Comparison of ENCODE assay signal across 12 cellular contexts in genomic region chr12:503111-503761, GRCh38. TPM values are rescaled to one million over a fixed set of nuclear protein-coding genes. Genes with fewer than 3 reads are reported as not detected.
DNase-seq lines count a peak whose midpoint lies in the region; ATAC-seq and TF ChIP-seq lines count a peak whose summit lies in the region.
"Had no signal": no experiment of that assay in that cellular context is flagged by ENCODE, and none has a peak within 500 bp of the region (broad histone marks: within the 10 kb centered on the region; RNA-seq: fewer than 3 reads in every experiment).

No MANE protein-coding gene starts in this region.

- H3K4me1 ChIP-seq in smooth muscle cell (ENCODE audit: low read depth), result peaks cover 11% of the 10 kb centered on the region

- intact Hi-C loops in activated T-helper 2 cell treated with anti-CD3 and anti-CD28 coated beads, Interferon-gamma antibody, Interleukin-2, Interleukin-4, amounts not matched to agents 10 μg/mL and 5 μg/mL and 100 μg/mL, durations not matched to agents 14 hours and 24 hours and 36 hours (cut with micrococcal nuclease), result no loop called here

- CTCF ChIA-PET in activated CD4-positive, alpha-beta memory T cell treated with anti-CD3 and anti-CD28 coated beads, Interleukin-2, amount 10 ng/mL, durations not matched to agents 7 days and 5 days (lab: Charles Lee), result interaction anchor here (1.4 kb wide), 1 partner anchor 53 kb away, joined by 3 read pairs; no protein-coding TSS in a partner anchor

- no peaks in the 10 kb centered on the region for H3F3A ChIP-seq in smooth muscle cell (ENCODE audit: low read depth)

- H2AFZ ChIP-seq in smooth muscle cell (ENCODE audit: low read depth), result no peak overlapping the region

- H3K36me3 Mint-ChIP-seq in brain, result no peaks in the 10 kb centered on the region
- no peaks in the 10 kb centered on the region for H3K36me3 Mint-ChIP-seq in activated T-helper 2 cell treated with anti-CD3 and anti-CD28 coated beads, Interferon-gamma antibody, Interleukin-2, Interleukin-4, amounts not matched to agents 10 μg/mL and 5 μg/mL and 100 μg/mL, durations not matched to agents 14 hours and 24 hours and 36 hours (ENCODE audit: low read depth)
- H3K36me3 Mint-ChIP-seq in activated CD4-positive, alpha-beta memory T cell treated with anti-CD3 and anti-CD28 coated beads, Interleukin-2, amount 10 ng/mL, durations not matched to agents 7 days and 5 days (ENCODE audit: low read depth), result no peaks in the 10 kb centered on the region
- H3K36me3 Mint-ChIP-seq: natural killer cell treated with Interleukin-12 subunit alpha and Interleukin-12 subunit beta and Interleukin-15 and Interleukin-18, amount 100 ng/mL, for 72 hours had no signal

- H3K79me2 ChIP-seq in smooth muscle cell (ENCODE audit: low read depth), result no peaks in the 10 kb centered on the region

- H3K36me3 ChIP-seq in smooth muscle cell (ENCODE audit: low read depth), result no peaks in the 10 kb centered on the region

- peak overlapping the region; percentile 28 for H3K4me2 ChIP-seq in smooth muscle cell

- POLR2A ChIA-PET in activated CD4-positive, alpha-beta memory T cell treated with anti-CD3 and anti-CD28 coated beads, Interleukin-2, amount 10 ng/mL, durations not matched to agents 7 days and 5 days (lab: Charles Lee), result no interaction called here

- H3K9ac ChIP-seq in smooth muscle cell (ENCODE audit: low read depth), result no peak overlapping the region

- H3K4me1 Mint-ChIP-seq in brain, result peaks cover 24% of the 10 kb centered on the region
- peaks cover 2% of the 10 kb centered on the region for H3K4me1 Mint-ChIP-seq in activated T-helper 2 cell treated with anti-CD3 and anti-CD28 coated beads, Interferon-gamma antibody, Interleukin-2, Interleukin-4, amounts not matched to agents 10 μg/mL and 5 μg/mL and 100 μg/mL, durations not matched to agents 14 hours and 24 hours and 36 hours (ENCODE audit: low read depth)
- peaks cover 17% of the 10 kb centered on the region for H3K4me1 Mint-ChIP-seq in activated CD4-positive, alpha-beta memory T cell treated with anti-CD3 and anti-CD28 coated beads, Interleukin-2, amount 10 ng/mL, durations not matched to agents 7 days and 5 days

- 29% methylated on average over 7 of the region's 7 CpGs for WGBS in smooth muscle cell (ENCODE audit: low lambda C conversion rate)

- no peaks in the 10 kb centered on the region for H3K27me3 ChIP-seq in smooth muscle cell (ENCODE audit: low read depth)

- ATAC-seq in GM21360 (IDR thresholded peaks at IDR 0.05; ENCODE audit: unreplicated experiment), result no peak
- ATAC-seq: natural killer cell treated with Interleukin-12 subunit alpha and Interleukin-12 subunit beta and Interleukin-15 and Interleukin-18, amount 100 ng/mL, for 72 hours had no signal

- peak; percentile 58 for DNase-seq in LHCN-M2 (ENCODE audit: low read depth)
- peak; percentile 89 for DNase-seq in kidney tubule cell (ENCODE audit: low spot score)
- DNase-seq in smooth muscle cell (lab: John Stamatoyannopoulos, UW; ENCODE audit: unreplicated experiment), result no peak
- DNase-seq in activated T-helper 2 cell treated with anti-CD3 and anti-CD28 coated beads, Interferon-gamma antibody, Interleukin-2, Interleukin-4, amounts not matched to agents 10 μg/mL and 5 μg/mL and 100 μg/mL, durations not matched to agents 14 hours and 24 hours and 36 hours (ENCODE audit: low spot score), result no peak
- no peak for DNase-seq in activated CD4-positive, alpha-beta memory T cell treated with anti-CD3 and anti-CD28 coated beads, Interleukin-2, amount 10 ng/mL, durations not matched to agents 7 days and 5 days
- no peak for DNase-seq in T1000 (lab: John Stamatoyannopoulos, UW)
- DNase-seq: GDM1, NCI-H187 had no signal

- H3K27ac ChIP-seq in smooth muscle cell (ENCODE audit: low read depth), result peak overlapping the region; percentile 37

- H4K20me1 ChIP-seq in smooth muscle cell (ENCODE audit: low read depth), result no peaks in the 10 kb centered on the region

- peak overlapping the region in 3 of 5 experiments; percentile 64 to 79 (median 76) for H3K27ac Mint-ChIP-seq in brain
- H3K27ac Mint-ChIP-seq in activated T-helper 2 cell treated with anti-CD3 and anti-CD28 coated beads, Interferon-gamma antibody, Interleukin-2, Interleukin-4, amounts not matched to agents 10 μg/mL and 5 μg/mL and 100 μg/mL, durations not matched to agents 14 hours and 24 hours and 36 hours, result no peak overlapping the region
- H3K27ac Mint-ChIP-seq in activated CD4-positive, alpha-beta memory T cell treated with anti-CD3 and anti-CD28 coated beads, Interleukin-2, amount 10 ng/mL, durations not matched to agents 7 days and 5 days, result no peak overlapping the region
- H3K27ac Mint-ChIP-seq: natural killer cell treated with Interleukin-12 subunit alpha and Interleukin-12 subunit beta and Interleukin-15 and Interleukin-18, amount 100 ng/mL, for 72 hours; T-helper 2 cell treated with Interferon-gamma antibody and Interleukin-4, amounts not matched to agents 5 μg/mL and 100 μg/mL, for 36 hours had no signal

- H3K4me3 ChIP-seq in smooth muscle cell, result no peak overlapping the region

- H3K4me3 Mint-ChIP-seq in brain, result peak overlapping the region in 3 of 5 experiments; percentile 10 to 37 (median 13)
- no peak overlapping the region for H3K4me3 Mint-ChIP-seq in activated T-helper 2 cell treated with anti-CD3 and anti-CD28 coated beads, Interferon-gamma antibody, Interleukin-2, Interleukin-4, amounts not matched to agents 10 μg/mL and 5 μg/mL and 100 μg/mL, durations not matched to agents 14 hours and 24 hours and 36 hours (ENCODE audit: low read depth)
- no peak overlapping the region for H3K4me3 Mint-ChIP-seq in activated CD4-positive, alpha-beta memory T cell treated with anti-CD3 and anti-CD28 coated beads, Interleukin-2, amount 10 ng/mL, durations not matched to agents 7 days and 5 days
- H3K4me3 Mint-ChIP-seq: natural killer cell treated with Interleukin-12 subunit alpha and Interleukin-12 subunit beta and Interleukin-15 and Interleukin-18, amount 100 ng/mL, for 72 hours; T-helper 2 cell treated with Interferon-gamma antibody and Interleukin-4, amounts not matched to agents 5 μg/mL and 100 μg/mL, for 36 hours had no signal

- H3K9me3 Mint-ChIP-seq in brain, result peaks cover 0 to 3% (median 0%) of the 10 kb centered on the region in 5 experiments
- H3K9me3 Mint-ChIP-seq in activated T-helper 2 cell treated with anti-CD3 and anti-CD28 coated beads, Interferon-gamma antibody, Interleukin-2, Interleukin-4, amounts not matched to agents 10 μg/mL and 5 μg/mL and 100 μg/mL, durations not matched to agents 14 hours and 24 hours and 36 hours, result no peaks in the 10 kb centered on the region
- no peaks in the 10 kb centered on the region for H3K9me3 Mint-ChIP-seq in activated CD4-positive, alpha-beta memory T cell treated with anti-CD3 and anti-CD28 coated beads, Interleukin-2, amount 10 ng/mL, durations not matched to agents 7 days and 5 days
- H3K9me3 Mint-ChIP-seq: natural killer cell treated with Interleukin-12 subunit alpha and Interleukin-12 subunit beta and Interleukin-15 and Interleukin-18, amount 100 ng/mL, for 72 hours; T-helper 2 cell treated with Interferon-gamma antibody and Interleukin-4, amounts not matched to agents 5 μg/mL and 100 μg/mL, for 36 hours had no signal

- H3K9me3 ChIP-seq in smooth muscle cell (replicated peaks; ENCODE audit: low read depth), result no peaks in the 10 kb centered on the region

- TF ChIP-seq CTCF in brain (conservative IDR thresholded peaks at IDR 0.05) (no peak), smooth muscle cell (IDR thresholded peaks at IDR 0.05; ENCODE audit: borderline replicate concordance, insufficient read depth, poor library complexity, severe bottlenecking) (no peak)

- H3K27me3 Mint-ChIP-seq in brain, result no peaks in the 10 kb centered on the region
- peaks cover 19% of the 10 kb centered on the region for H3K27me3 Mint-ChIP-seq in activated T-helper 2 cell treated with anti-CD3 and anti-CD28 coated beads, Interferon-gamma antibody, Interleukin-2, Interleukin-4, amounts not matched to agents 10 μg/mL and 5 μg/mL and 100 μg/mL, durations not matched to agents 14 hours and 24 hours and 36 hours (ENCODE audit: low read depth)
- H3K27me3 Mint-ChIP-seq in activated CD4-positive, alpha-beta memory T cell treated with anti-CD3 and anti-CD28 coated beads, Interleukin-2, amount 10 ng/mL, durations not matched to agents 7 days and 5 days, result peaks cover 17% of the 10 kb centered on the region

RNA-seq across cellular contexts. Expression of gene B4GALNT3, which starts 43.5 kb away (rescaled TPM):
- 0.06 and 0.19 TPM in 2 replicates for total RNA-seq in LHCN-M2 (2014; rRNA removed)
- 0.38 TPM for polyA plus RNA-seq in LHCN-M2 (2012)
- 6.9 TPM for polyA plus RNA-seq in brain (ENCODE audit: insufficient read depth, low read depth, low replicate concordance)
- 3.8 and 5.7 TPM in 2 replicates for total RNA-seq in smooth muscle cell
- polyA plus RNA-seq in smooth muscle cell, result 5.1 and 5.9 TPM in 2 replicates
- 6.5 and 6.9 TPM in 2 replicates for total RNA-seq in activated T-helper 2 cell treated with anti-CD3 and anti-CD28 coated beads, Interferon-gamma antibody, Interleukin-2, Interleukin-4, amounts not matched to agents 10 μg/mL and 5 μg/mL and 100 μg/mL, durations not matched to agents 14 hours and 24 hours and 36 hours
- total RNA-seq in activated CD4-positive, alpha-beta memory T cell treated with anti-CD3 and anti-CD28 coated beads, Interleukin-2, amount 10 ng/mL, durations not matched to agents 7 days and 5 days, result under 1 TPM; 0.68 to 0.88 TPM

Comparison
In these comparisons a context has a peak if more than half of its experiments do, and no peak if none do; other contexts are left out.
1. DNase-seq: peak in LHCN-M2 (single experiment) and kidney tubule cell (single experiment); none in smooth muscle cell (single experiment), activated T-helper 2 cell treated with anti-CD3 and anti-CD28 coated beads, Interferon-gamma antibody, Interleukin-2, Interleukin-4, amounts not matched to agents 10 μg/mL and 5 μg/mL and 100 μg/mL, durations not matched to agents 14 hours and 24 hours and 36 hours (single experiment), activated CD4-positive, alpha-beta memory T cell treated with anti-CD3 and anti-CD28 coated beads, Interleukin-2, amount 10 ng/mL, durations not matched to agents 7 days and 5 days (single experiment) and T1000 (single experiment).
2. H3K27ac Mint-ChIP-seq: peak in brain (3 of 5); none in activated T-helper 2 cell treated with anti-CD3 and anti-CD28 coated beads, Interferon-gamma antibody, Interleukin-2, Interleukin-4, amounts not matched to agents 10 μg/mL and 5 μg/mL and 100 μg/mL, durations not matched to agents 14 hours and 24 hours and 36 hours (single experiment) and activated CD4-positive, alpha-beta memory T cell treated with anti-CD3 and anti-CD28 coated beads, Interleukin-2, amount 10 ng/mL, durations not matched to agents 7 days and 5 days (single experiment).
3. H3K4me3 Mint-ChIP-seq: peak in brain (3 of 5); none in activated T-helper 2 cell treated with anti-CD3 and anti-CD28 coated beads, Interferon-gamma antibody, Interleukin-2, Interleukin-4, amounts not matched to agents 10 μg/mL and 5 μg/mL and 100 μg/mL, durations not matched to agents 14 hours and 24 hours and 36 hours (single experiment) and activated CD4-positive, alpha-beta memory T cell treated with anti-CD3 and anti-CD28 coated beads, Interleukin-2, amount 10 ng/mL, durations not matched to agents 7 days and 5 days (single experiment).